10 cellular contexts compared by ENCODE assay signal in the genomic region with DNA sequence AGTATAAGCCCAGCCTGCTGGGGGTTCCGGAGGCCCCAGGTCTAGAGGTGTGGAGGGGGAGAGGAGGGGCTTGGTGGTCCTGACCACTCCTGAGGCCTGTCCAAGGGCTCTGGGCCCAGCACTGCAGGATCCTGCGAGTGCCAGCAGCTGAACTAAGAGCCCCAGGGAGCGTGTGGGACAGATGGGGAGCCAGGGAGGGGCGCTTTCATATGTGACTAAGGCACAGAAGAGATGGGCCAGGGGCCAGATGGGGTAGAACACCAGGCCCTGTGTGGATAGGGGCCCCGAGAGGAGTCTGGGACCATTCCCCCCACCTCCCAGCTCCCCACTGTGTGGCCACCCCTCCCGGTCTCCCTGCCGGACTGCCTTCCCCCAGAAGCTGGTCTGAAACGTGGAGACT. TPM values are rescaled to one million over a fixed set of nuclear protein-coding genes. Genes with fewer than 3 reads are reported as not detected.
DNase-seq lines count a peak whose midpoint lies in the region; ATAC-seq and TF ChIP-seq lines count a peak whose summit lies in the region.
"Had no signal": no experiment of that assay in that cellular context is flagged by ENCODE, and none has a peak within 500 bp of the region (broad histone marks: within the 10 kb centered on the region; RNA-seq: fewer than 3 reads in every experiment).

No MANE protein-coding gene starts in this region.

- 89% methylated on average over 8 of the region's 8 CpGs for WGBS in hepatocyte (ENCODE audit: low lambda C conversion rate, missing lambda C conversion rate)
- WGBS in stomach, 5 donors: 58 to 88% (median 67%) methylated on average over 5 to 8 of the region's 8 CpGs

- H3K27me3 ChIP-seq in HCT116 (ENCODE audit: insufficient read depth, low read length): no peaks in the 10 kb centered on the region
- H3K27me3 ChIP-seq in hepatocyte: no peaks in the 10 kb centered on the region
- H3K27me3 ChIP-seq in stomach: no peaks in the 10 kb centered on the region
- H3K27me3 ChIP-seq in Karpas-422 (ENCODE audit: low read length): no peaks in the 10 kb centered on the region

- peak overlapping the region; percentile 79 for H3K27ac ChIP-seq in HCT116 (ENCODE audit: low read depth, low read length)
- peak overlapping the region; percentile 99 for H3K27ac ChIP-seq in hepatocyte
- peak overlapping the region; percentile 62 to 97 (median 94) for H3K27ac ChIP-seq in stomach
- H3K27ac ChIP-seq in Karpas-422 (ENCODE audit: low read length): no peak overlapping the region

- POLR2A ChIA-PET in HCT116 (lab: Charles Lee): interaction anchor here (1.0 kb wide), 1 partner anchor 9 kb away, joined by 8 read pairs; no protein-coding TSS in a partner anchor

- H3K79me2 ChIP-seq in HCT116 (ENCODE audit: insufficient read depth, low read length) (peaks cover 3% of the 10 kb centered on the region; the same call in 1 of the 2 replicates), hepatocyte (no peaks in the 10 kb centered on the region), Karpas-422 (ENCODE audit: low read length) (no peaks in the 10 kb centered on the region)

- no peaks in the 10 kb centered on the region for H3K9me3 Mint-ChIP-seq in activated T-helper 17 cell treated with anti-CD3 and anti-CD28 coated beads, Interleukin-2, amount 50 U/mL, for 72 hours

- intact Hi-C loops in HCT116 (cut with micrococcal nuclease): loop anchor here (10.0 kb wide), 1 partner anchor 105 kb away; a partner anchor contains a TSS
- intact Hi-C loops in stomach (cut with DNase I; ENCODE audit: low total_unique reads): no loop called here

- no peak overlapping the region for H3K4me3 Mint-ChIP-seq in activated T-helper 17 cell treated with anti-CD3 and anti-CD28 coated beads, Interleukin-2, amount 50 U/mL, for 72 hours

- no peak for ATAC-seq in HCT116
- no peak for ATAC-seq in activated T-helper 17 cell treated with anti-CD3 and anti-CD28 coated beads, Interleukin-2, amount 50 U/mL, for 72 hours (replicated peaks)

- H3K9ac ChIP-seq in HCT116 (ENCODE audit: low read length) (peak overlapping the region; percentile 77), Karpas-422 (ENCODE audit: low read length) (no peak overlapping the region)
- H3K9ac ChIP-seq: KMS-11 had no signal

- BruUV-seq in HCT116 (replicated peaks; lab: Mats Ljungman, UMichigan): no TSS peak

- DNase-seq in HCT116 (ENCODE audit: low read depth, low spot score) (no peak), hepatocyte (ENCODE audit: low spot score) (no peak), stomach (no peak), cerebellum (ENCODE audit: low spot score) (no peak), T-helper 9 cell (no peak), Karpas-422 (no peak)
- no peak for DNase-seq in activated CD8-positive, alpha-beta memory T cell treated with anti-CD3 and anti-CD28 coated beads, Interleukin-2, amount 50 U/mL, for 48 hours
- DNase-seq: mesendoderm had no signal

- H3K9me2 ChIP-seq in HCT116 (ENCODE audit: insufficient read depth) (no peaks in the 10 kb centered on the region), hepatocyte (replicated peaks; ENCODE audit: insufficient read depth) (no peaks in the 10 kb centered on the region), Karpas-422 (replicated peaks; ENCODE audit: insufficient read depth, low read length) (no peaks in the 10 kb centered on the region)

- no peaks in the 10 kb centered on the region for H4K20me1 ChIP-seq in HCT116 (ENCODE audit: insufficient read depth)
- no peaks in the 10 kb centered on the region for H4K20me1 ChIP-seq in hepatocyte (ENCODE audit: insufficient read depth, poor library complexity, severe bottlenecking)
- no peaks in the 10 kb centered on the region for H4K20me1 ChIP-seq in Karpas-422 (ENCODE audit: insufficient read depth, low read depth, low read length)

- peaks cover 22% of the 10 kb centered on the region for H3K4me1 Mint-ChIP-seq in activated T-helper 17 cell treated with anti-CD3 and anti-CD28 coated beads, Interleukin-2, amount 50 U/mL, for 72 hours

- TF ChIP-seq EP300 in stomach (IDR thresholded peaks at IDR 0.05): no peak

- CTCF ChIA-PET in HCT116 (lab: Charles Lee): no interaction called here

- TF ChIP-seq CTCF in HCT116 (IDR thresholded peaks at IDR 0.05 in 2 of 3, conservative IDR thresholded peaks at IDR 0.05 in 1 of 3; ENCODE audit: borderline replicate concordance in 1 of 3, insufficient read depth in 1 of 3, low read depth in 2 of 3, low read length in 2 of 3) (no peak), hepatocyte (IDR thresholded peaks at IDR 0.05; ENCODE audit: poor library complexity) (no peak), stomach (IDR thresholded peaks at IDR 0.05) (no peak)

- peak overlapping the region; percentile 91 for H3K27ac Mint-ChIP-seq in activated T-helper 17 cell treated with anti-CD3 and anti-CD28 coated beads, Interleukin-2, amount 50 U/mL, for 72 hours

- H2AFZ ChIP-seq in HCT116 (ENCODE audit: low read depth, low read length, poor library complexity, severe bottlenecking): no peak overlapping the region
- H2AFZ ChIP-seq in hepatocyte: no peak overlapping the region
- no peak overlapping the region for H2AFZ ChIP-seq in Karpas-422 (ENCODE audit: low read length)

- H3K4me3 ChIP-seq in HCT116 (replicated peaks in 1 of 2; ENCODE audit: low read depth in 1 of 2, low read length in 2 of 2) (no peak overlapping the region), hepatocyte (no peak overlapping the region), stomach (no peak overlapping the region), Karpas-422 (ENCODE audit: low read length) (no peak overlapping the region)

- H3K9me3 ChIP-seq in HCT116 (ENCODE audit: control insufficient read depth in 1 of 2, insufficient read depth in 1 of 2, low read depth in 1 of 2, low read length in 2 of 2): no peaks in the 10 kb centered on the region
- H3K9me3 ChIP-seq in hepatocyte (ENCODE audit: low read depth): no peaks in the 10 kb centered on the region
- H3K9me3 ChIP-seq in stomach: no peaks in the 10 kb centered on the region
- no peaks in the 10 kb centered on the region for H3K9me3 ChIP-seq in Karpas-422 (ENCODE audit: low read length)

- no peaks in the 10 kb centered on the region for H3K27me3 Mint-ChIP-seq in activated T-helper 17 cell treated with anti-CD3 and anti-CD28 coated beads, Interleukin-2, amount 50 U/mL, for 72 hours

- TF ChIP-seq POLR2A in HCT116 (IDR thresholded peaks at IDR 0.05; ENCODE audit: borderline replicate concordance, extremely low read depth, insufficient read depth, insufficient read length): no peak
- no peak for TF ChIP-seq POLR2A in stomach (IDR thresholded peaks at IDR 0.05)

- H3K36me3 Mint-ChIP-seq in activated T-helper 17 cell treated with anti-CD3 and anti-CD28 coated beads, Interleukin-2, amount 50 U/mL, for 72 hours (ENCODE audit: low read depth): peaks cover 29% of the 10 kb centered on the region

- peak overlapping the region; percentile 70; the same call in 1 of the 2 replicates for H3K4me2 ChIP-seq in HCT116 (ENCODE audit: low read length)
- no peak overlapping the region for H3K4me2 ChIP-seq in hepatocyte
- no peak overlapping the region for H3K4me2 ChIP-seq in Karpas-422 (ENCODE audit: low read depth, low read length, poor library complexity, severe bottlenecking)
- H3K4me2 ChIP-seq: KMS-11 had no signal

- TF ChIP-seq RAD21 in HCT116 (IDR thresholded peaks at IDR 0.05; ENCODE audit: low read depth): no peak

- H3K36me3 ChIP-seq in HCT116 (ENCODE audit: control insufficient read depth in 1 of 2, insufficient read depth in 2 of 2, low read length in 2 of 2) (peaks cover 0 to 10% of the 10 kb centered on the region in 2 experiments; a peak in 2 of 4 replicates), hepatocyte (replicated peaks; ENCODE audit: insufficient read depth, low read depth) (no peaks in the 10 kb centered on the region), stomach (peaks cover 18 to 63% (median 58%) of the 10 kb centered on the region in 4 donors), Karpas-422 (ENCODE audit: insufficient read depth, low read length) (no peaks in the 10 kb centered on the region)

- RAD21 ChIA-PET in HCT116 (lab: Charles Lee; ENCODE audit: low non-redundant PET in 1 of 2, low total read pairs in 2 of 2, uncharacterized antibody in 2 of 2, unreplicated experiment in 2 of 2): no interaction called here

- H3K4me1 ChIP-seq in HCT116 (ENCODE audit: control insufficient read depth in 1 of 2, insufficient read depth in 2 of 2, low read length in 2 of 2) (peaks cover 26 to 50% of the 10 kb centered on the region in 2 experiments), hepatocyte (ENCODE audit: insufficient read depth) (peaks cover 21% of the 10 kb centered on the region), stomach (peaks cover 40 to 81% (median 54%) of the 10 kb centered on the region in 4 donors), Karpas-422 (ENCODE audit: low read length) (no peaks in the 10 kb centered on the region)

TF ChIP-seq in HCT116, 20 proteins besides CTCF, POLR2A, EP300 and RAD21 (continues in another document):
- TF ChIP-seq ELF1 (IDR thresholded peaks at IDR 0.05; ENCODE audit: borderline replicate concordance, low read depth) (no peak), POLR2AphosphoS5 (IDR thresholded peaks at IDR 0.05; ENCODE audit: low read depth, low read length) (no peak)

RNA-seq across cellular contexts. Expression of a gene that starts 18.4 kb away (rescaled TPM):
- total RNA-seq in HCT116 (2021; ENCODE audit: unreplicated experiment) (26.0 TPM), hepatocyte (55.9 and 70.4 TPM in 2 replicates), stomach (100 to 1,000 TPM in 2 of 5 donors, 10 to 100 TPM in 1, 1 to 10 TPM in 1, under 1 TPM in 1; 0.58 to 130 (median 58.9) TPM), cerebellum (5.2 TPM)
- 19.6 and 30.2 TPM in 2 replicates for polyA plus RNA-seq in HCT116 (2012)
- total RNA-seq in activated T-helper 17 cell treated with anti-CD3 and anti-CD28 coated beads, Interleukin-2, amount 50 U/mL, for 72 hours: 10 to 100 TPM; 15.7 to 58.8 TPM
- polyA plus RNA-seq in hepatocyte (67.2 and 76.3 TPM in 2 replicates), stomach (10 to 100 TPM; 16.0 to 65.7 (median 35.7) TPM)
- 2.9 and 9.0 TPM in 2 replicates for total RNA-seq in Karpas-422 (2014; rRNA removed; shearing (Covaris generic); ENCODE audit: low replicate concordance)

RNA-seq across cellular contexts. Expression of a gene that starts 38.5 kb away (rescaled TPM):
- total RNA-seq in HCT116 (2021; ENCODE audit: unreplicated experiment) (36.0 TPM), hepatocyte (28.2 and 39.9 TPM in 2 replicates), stomach (10 to 100 TPM; 24.0 to 68.3 (median 30.0) TPM), cerebellum (19.9 TPM)
- 24.8 and 27.6 TPM in 2 replicates for polyA plus RNA-seq in HCT116 (2012)
- total RNA-seq in activated T-helper 17 cell treated with anti-CD3 and anti-CD28 coated beads, Interleukin-2, amount 50 U/mL, for 72 hours: 10 to 100 TPM; 36.6 to 90.7 TPM
- polyA plus RNA-seq in hepatocyte (30.2 and 42.6 TPM in 2 replicates), stomach (10 to 100 TPM in 2 of 3 donors, 1 to 10 TPM in 1; 6.0 to 24.8 (median 11.8) TPM)
- total RNA-seq in Karpas-422 (2014; rRNA removed; shearing (Covaris generic); ENCODE audit: low replicate concordance): 76.6 and 88.0 TPM in 2 replicates

RNA-seq across cellular contexts. Expression of a gene that starts 52.6 kb away (rescaled TPM):
- 66.0 TPM for total RNA-seq in HCT116 (2021; ENCODE audit: unreplicated experiment)
- polyA plus RNA-seq in HCT116 (2012): 51.2 and 55.1 TPM in 2 replicates
- total RNA-seq in activated T-helper 17 cell treated with anti-CD3 and anti-CD28 coated beads, Interleukin-2, amount 50 U/mL, for 72 hours: 10 to 100 TPM; 31.5 to 36.5 TPM
- total RNA-seq in hepatocyte: 32.1 and 58.2 TPM in 2 replicates
- polyA plus RNA-seq in hepatocyte: 90.0 and 102 TPM in 2 replicates
- total RNA-seq in stomach: 100 to 1,000 TPM in 1 of 5 donors, 10 to 100 TPM in 4; 27.0 to 110 (median 75.9) TPM
- polyA plus RNA-seq in stomach: 10 to 100 TPM in 2 of 3 donors, 1 to 10 TPM in 1; 10.0 to 13.8 (median 10.8) TPM
- total RNA-seq in cerebellum: 23.8 TPM
- 5.1 and 7.4 TPM in 2 replicates for total RNA-seq in Karpas-422 (2014; rRNA removed; shearing (Covaris generic); ENCODE audit: low replicate concordance)
